Comparison of ENCODE assay signal across 8 cellular contexts in genomic region chr12:112979281-112979680, GRCh38. TPM values are rescaled to one million over a fixed set of nuclear protein-coding genes. Genes with fewer than 3 reads are reported as not detected.
DNase-seq lines count a peak whose midpoint lies in the region; TF ChIP-seq lines count a peak whose summit lies in the region.

No MANE protein-coding gene starts in this region.

- TF ChIP-seq CTCF in GM13977 (IDR thresholded peaks at IDR 0.05; ENCODE audit: extremely low read depth, insufficient read depth, missing control alignments) (no peak), adrenal gland (IDR thresholded peaks at IDR 0.05) (no peak), lower leg skin (IDR thresholded peaks at IDR 0.05) (no peak)

- in situ Hi-C loops in GM13977 (cut with MboI; ENCODE audit: low pct_unique_long_range_greater_than_20kb, low sequenced_read_pairs, unreplicated experiment) = no loop called here

- H3K9me3 ChIP-seq in MG63 (peaks cover 8% of the 10 kb centered on the region), adrenal gland (replicated peaks in 1 of 3) (no peaks in the 10 kb centered on the region)

- no peak for TF ChIP-seq POLR2A in adrenal gland (IDR thresholded peaks at IDR 0.05)
- no peak for TF ChIP-seq POLR2A in lower leg skin (IDR thresholded peaks at IDR 0.05)

- no peaks in the 10 kb centered on the region for H3K27me3 ChIP-seq in MG63
- H3K27me3 ChIP-seq in adrenal gland = no peaks in the 10 kb centered on the region

- WGBS in adrenal gland, 4 donors = 51 to 61% (median 52%) methylated on average over 3 to 4 of the region's 4 CpGs
- WGBS in lower leg skin, 2 donors = 29 to 43% methylated on average over 4 of the region's 4 CpGs

- intact Hi-C loops in adrenal gland (cut with DNase I) = no loop called here
- intact Hi-C loops in lower leg skin (cut with DNase I; ENCODE audit: low total_unique reads) = no loop called here

- peak overlapping the region in 3 of 5 donors; percentile 65 to 92 (median 73) for H3K27ac ChIP-seq in adrenal gland

- H3K36me3 ChIP-seq in MG63 (no peaks in the 10 kb centered on the region), adrenal gland (replicated peaks in 1 of 2) (no peaks in the 10 kb centered on the region)

- H3K4me3 ChIP-seq in MG63 = peak overlapping the region; percentile 56
- H3K4me3 ChIP-seq in adrenal gland = peak overlapping the region in 2 of 4 donors; percentile 3 to 48
- H3K4me3 ChIP-seq in lower leg skin (ENCODE audit: low read depth, poor library complexity, severe bottlenecking) = no peak overlapping the region

- peaks cover 0 to 5% of the 10 kb centered on the region in 2 donors for H3K4me1 ChIP-seq in adrenal gland (replicated peaks in 1 of 2)

- DNase-seq in GM13977 (ENCODE audit: low spot score) (peak; percentile 24), MG63 (no peak), adrenal gland (peak in 1 of 7 donors; percentile 22), pons (ENCODE audit: low spot score) (peak; percentile 24), AG20443 (ENCODE audit: low spot score) (no peak), NCI-H1930 (lab: John Stamatoyannopoulos, UW) (no peak), NCI-H1417 (lab: John Stamatoyannopoulos, UW) (no peak), lower leg skin (ENCODE audit: low spot score in 2 of 2) (no peak)

RNA-seq across cellular contexts. Expression of gene OAS2, which starts 1.0 kb away (rescaled TPM):
- 6.0 and 22.3 TPM in 2 replicates for total RNA-seq in MG63 (2014; rRNA removed; shearing (Covaris generic); ENCODE audit: low replicate concordance)
- 10 to 100 TPM in 3 of 8 donors, 1 to 10 TPM in 5; 2.5 to 29.1 (median 8.5) TPM for total RNA-seq in adrenal gland
- 10 to 100 TPM in 1 of 3 donors, 1 to 10 TPM in 2; 3.5 to 30.4 (median 9.5) TPM for polyA plus RNA-seq in adrenal gland
- total RNA-seq in lower leg skin = 1 to 10 TPM; 2.6 to 3.8 (median 3.3) TPM

RNA-seq across cellular contexts. Expression of gene OAS3, which starts 41.0 kb away (rescaled TPM):
- 8.6 and 12.5 TPM in 2 replicates for total RNA-seq in MG63 (2014; rRNA removed; shearing (Covaris generic); ENCODE audit: low replicate concordance)
- 10 to 100 TPM in 6 of 8 donors, 1 to 10 TPM in 2; 6.8 to 19.4 (median 11.9) TPM for total RNA-seq in adrenal gland
- polyA plus RNA-seq in adrenal gland = 1 to 10 TPM; 2.7 to 9.3 (median 6.8) TPM
- 10 to 100 TPM in 3 of 4 donors, 1 to 10 TPM in 1; 9.4 to 18.9 (median 15.9) TPM for total RNA-seq in lower leg skin

Comparison
In these comparisons a context has a peak if more than half of its experiments do, and no peak if none do; other contexts are left out.
1. DNase-seq: peak in GM13977 (single experiment) and pons (single experiment); none in MG63 (single experiment), AG20443 (single experiment), NCI-H1930 (0 of 2), NCI-H1417 (0 of 3) and lower leg skin (0 of 2).